ENCODE assay signal across 20 cellular contexts in the genomic region with DNA sequence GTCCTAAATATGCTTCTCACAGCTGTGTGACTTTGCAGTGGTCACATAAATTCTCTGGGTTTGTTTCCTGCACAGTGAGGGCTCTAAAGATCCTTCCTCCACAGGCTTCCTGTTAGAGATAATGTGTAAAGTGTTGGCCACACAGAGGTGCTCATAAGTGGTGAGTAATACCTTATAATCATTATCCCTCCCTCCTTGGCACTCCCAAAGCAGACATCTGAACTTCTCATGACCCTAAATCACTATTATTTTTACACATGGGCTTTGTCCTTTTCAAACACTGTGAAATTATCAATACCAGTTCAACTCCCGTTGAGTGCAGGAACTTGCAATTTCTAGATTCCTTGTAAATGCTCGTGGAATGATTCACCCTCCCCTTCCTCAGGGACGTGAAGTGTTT.
"Had no signal": no experiment of that assay in that cellular context is flagged by ENCODE, and none has a peak within 500 bp of the region (broad histone marks: within the 10 kb centered on the region; RNA-seq: fewer than 3 reads in every experiment).

No MANE protein-coding gene starts in this region.

- H3K36me3 ChIP-seq: gastroesophageal sphincter, heart right ventricle, lower lobe of right lung, sigmoid colon, spleen had no signal

- H3K27ac ChIP-seq: body of pancreas, gastroesophageal sphincter, heart right ventricle, lower lobe of right lung, parathyroid adenoma, sigmoid colon, spleen had no signal

- H3K9me3 ChIP-seq: body of pancreas, gastroesophageal sphincter, heart right ventricle, lower lobe of right lung, spleen had no signal

- H3K27me3 ChIP-seq: body of pancreas, heart right ventricle, sigmoid colon, spleen had no signal

- DNase-seq: activated CD4-positive, alpha-beta memory T cell treated with anti-CD3 and anti-CD28 coated beads for 36 hours; activated CD4-positive, alpha-beta T cell treated with anti-CD3 and anti-CD28 coated beads for 36 hours; activated naive CD8-positive, alpha-beta T cell treated with anti-CD3 and anti-CD28 coated beads for 36 hours; amniotic stem cell; body of pancreas; endodermal cell; erythroblast; heart right ventricle; left colon; lower lobe of right lung; sigmoid colon; spleen; stimulated activated naive B cell treated with anti-CD40 and anti-IgM and Interleukin-4, amounts not matched to agents 10 μg/mL and 1 μg/mL and 100 μg/mL, for 72 hours; SW 1271; T-helper 2 cell had no signal

- H3K9me3 Mint-ChIP-seq: endodermal cell, mesothelial cell of epicardium, nephron had no signal

- H3K9ac ChIP-seq: parathyroid adenoma had no signal

- H3K4me3 Mint-ChIP-seq: activated CD4-positive, alpha-beta memory T cell treated with anti-CD3 and anti-CD28 coated beads for 36 hours; activated CD4-positive, alpha-beta T cell treated with anti-CD3 and anti-CD28 coated beads for 36 hours; activated naive CD8-positive, alpha-beta T cell treated with anti-CD3 and anti-CD28 coated beads for 36 hours; endodermal cell; mesothelial cell of epicardium; nephron; stimulated activated naive B cell treated with anti-CD40 and anti-IgM and Interleukin-4, amounts not matched to agents 10 μg/mL and 1 μg/mL and 100 μg/mL, for 72 hours had no signal

- H3K36me3 Mint-ChIP-seq: activated CD4-positive, alpha-beta memory T cell treated with anti-CD3 and anti-CD28 coated beads for 36 hours; activated naive CD8-positive, alpha-beta T cell treated with anti-CD3 and anti-CD28 coated beads for 36 hours; mesothelial cell of epicardium; stimulated activated naive B cell treated with anti-CD40 and anti-IgM and Interleukin-4, amounts not matched to agents 10 μg/mL and 1 μg/mL and 100 μg/mL, for 72 hours had no signal

- ATAC-seq: activated CD4-positive, alpha-beta T cell treated with anti-CD3 and anti-CD28 coated beads for 36 hours; body of pancreas; gastroesophageal sphincter; heart right ventricle; left colon; lower lobe of right lung; stimulated activated naive B cell treated with anti-CD40 and anti-IgM and Interleukin-4, amounts not matched to agents 10 μg/mL and 1 μg/mL and 100 μg/mL, for 72 hours had no signal

- H3K4me1 Mint-ChIP-seq: activated CD4-positive, alpha-beta T cell treated with anti-CD3 and anti-CD28 coated beads for 36 hours; activated naive CD8-positive, alpha-beta T cell treated with anti-CD3 and anti-CD28 coated beads for 36 hours; stimulated activated naive B cell treated with anti-CD40 and anti-IgM and Interleukin-4, amounts not matched to agents 10 μg/mL and 1 μg/mL and 100 μg/mL, for 72 hours had no signal

- H3K4me3 ChIP-seq: body of pancreas, gastroesophageal sphincter, heart right ventricle, lower lobe of right lung, sigmoid colon, spleen had no signal

- H2AFZ ChIP-seq: parathyroid adenoma had no signal

- H3K4me1 ChIP-seq: body of pancreas, lower lobe of right lung, parathyroid adenoma, spleen had no signal

- H3K27ac Mint-ChIP-seq: activated CD4-positive, alpha-beta memory T cell treated with anti-CD3 and anti-CD28 coated beads for 36 hours; activated CD4-positive, alpha-beta T cell treated with anti-CD3 and anti-CD28 coated beads for 36 hours; activated naive CD8-positive, alpha-beta T cell treated with anti-CD3 and anti-CD28 coated beads for 36 hours; endodermal cell; mesothelial cell of epicardium; nephron; stimulated activated naive B cell treated with anti-CD40 and anti-IgM and Interleukin-4, amounts not matched to agents 10 μg/mL and 1 μg/mL and 100 μg/mL, for 72 hours had no signal

- H3K79me2 ChIP-seq: parathyroid adenoma had no signal

- H3K27me3 Mint-ChIP-seq: activated CD4-positive, alpha-beta memory T cell treated with anti-CD3 and anti-CD28 coated beads for 36 hours; activated CD4-positive, alpha-beta T cell treated with anti-CD3 and anti-CD28 coated beads for 36 hours; activated naive CD8-positive, alpha-beta T cell treated with anti-CD3 and anti-CD28 coated beads for 36 hours had no signal

- FAIRE-seq: colon had no signal
